Comparison of ENCODE assay signal across 35 cellular contexts in genomic region chr14:75318353-75318752, GRCh38.
"Had no signal": no experiment of that assay in that cellular context is flagged by ENCODE, and none has a peak within 500 bp of the region (broad histone marks: within the 10 kb centered on the region; RNA-seq: fewer than 3 reads in every experiment).

No MANE protein-coding gene starts in this region.

- H3K4me3 Mint-ChIP-seq: activated B cell treated with CpG ODN at 0.5 μM for 24 hours; activated CD4-positive, alpha-beta memory T cell treated with anti-CD3 and anti-CD28 coated beads, Interleukin-2, amount 10 ng/mL, durations not matched to agents 7 days and 5 days; activated CD8-positive, alpha-beta memory T cell treated with anti-CD3 and anti-CD28 coated beads, Interleukin-2, amount 10 ng/mL, durations not matched to agents 7 days and 5 days; activated naive CD4-positive, alpha-beta T cell treated with anti-CD3 and anti-CD28 coated beads, Interleukin-2, amount 10 ng/mL, durations not matched to agents 7 days and 5 days; activated naive CD8-positive, alpha-beta T cell; activated naive CD8-positive, alpha-beta T cell treated with anti-CD3 and anti-CD28 coated beads, Interleukin-2, amount 50 U/mL, for 24 hours; brain; T-helper 1 cell treated with Interleukin-12 subunit alpha and Interleukin-12 subunit beta and Interleukin-4 antibody, amounts not matched to agents 30 μg/mL and 1 μg/mL, for 36 hours; T-helper 2 cell treated with Interferon-gamma antibody and Interleukin-4, amounts not matched to agents 5 μg/mL and 100 μg/mL, for 36 hours had no signal

- H3K4me1 Mint-ChIP-seq: activated B cell treated with CpG ODN at 0.5 μM for 24 hours; activated naive CD8-positive, alpha-beta T cell treated with anti-CD3 and anti-CD28 coated beads, Interleukin-2, amount 50 U/mL, for 24 hours had no signal

- H3K27ac ChIP-seq: Peyer's patch, SJSA1 had no signal

- H3K36me3 ChIP-seq: Peyer's patch, SJSA1 had no signal

- H3K36me3 Mint-ChIP-seq: activated CD8-positive, alpha-beta memory T cell treated with anti-CD3 and anti-CD28 coated beads, Interleukin-2, amount 10 ng/mL, durations not matched to agents 7 days and 5 days; activated naive CD4-positive, alpha-beta T cell treated with anti-CD3 and anti-CD28 coated beads, Interleukin-2, amount 10 ng/mL, durations not matched to agents 7 days and 5 days; activated naive CD8-positive, alpha-beta T cell; brain had no signal

- H3K4me1 ChIP-seq: Peyer's patch, SJSA1 had no signal

- H3K9me3 Mint-ChIP-seq: activated B cell treated with CpG ODN at 0.5 μM for 24 hours; activated CD4-positive, alpha-beta memory T cell treated with anti-CD3 and anti-CD28 coated beads, Interleukin-2, amount 10 ng/mL, durations not matched to agents 7 days and 5 days; activated naive CD4-positive, alpha-beta T cell treated with anti-CD3 and anti-CD28 coated beads, Interleukin-2, amount 10 ng/mL, durations not matched to agents 7 days and 5 days; activated naive CD8-positive, alpha-beta T cell treated with anti-CD3 and anti-CD28 coated beads, Interleukin-2, amount 50 U/mL, for 24 hours; T-helper 1 cell treated with Interleukin-12 subunit alpha and Interleukin-12 subunit beta and Interleukin-4 antibody, amounts not matched to agents 30 μg/mL and 1 μg/mL, for 36 hours; T-helper 2 cell treated with Interferon-gamma antibody and Interleukin-4, amounts not matched to agents 5 μg/mL and 100 μg/mL, for 36 hours had no signal

- H3K4me3 ChIP-seq: K562, Peyer's patch, SJSA1 had no signal

- H3K9me3 ChIP-seq: Peyer's patch, SJSA1, SK-N-SH had no signal

- H3K27me3 ChIP-seq: Peyer's patch, SJSA1 had no signal

- ATAC-seq: activated CD8-positive, alpha-beta memory T cell treated with anti-CD3 and anti-CD28 coated beads, Interleukin-2, amount 10 ng/mL, durations not matched to agents 7 days and 5 days; activated naive CD8-positive, alpha-beta T cell treated with anti-CD3 and anti-CD28 coated beads, Interleukin-2, amount 50 U/mL, for 24 hours; K562; PC-3 had no signal

- H3K27me3 Mint-ChIP-seq: activated naive CD8-positive, alpha-beta T cell; activated naive CD8-positive, alpha-beta T cell treated with anti-CD3 and anti-CD28 coated beads, Interleukin-2, amount 50 U/mL, for 24 hours had no signal

- DNase-seq: activated B cell treated with CpG ODN at 0.5 μM for 24 hours; activated CD4-positive, alpha-beta memory T cell treated with anti-CD3 and anti-CD28 coated beads, Interleukin-2, amount 10 ng/mL, durations not matched to agents 7 days and 5 days; activated CD4-positive, alpha-beta T cell treated with anti-CD3 and anti-CD28 coated beads for 1 hour; activated CD4-positive, alpha-beta T cell treated with anti-CD3 and anti-CD28 coated beads for 48 hours; activated CD8-positive, alpha-beta memory T cell treated with anti-CD3 and anti-CD28 coated beads for 24 hours; activated CD8-positive, alpha-beta memory T cell treated with anti-CD3 and anti-CD28 coated beads, Interleukin-2, amount 10 ng/mL, durations not matched to agents 7 days and 5 days; activated CD8-positive, alpha-beta memory T cell treated with anti-CD3 and anti-CD28 coated beads, Interleukin-2, amount 50 U/mL, for 48 hours; activated effector memory CD4-positive, alpha-beta T cell treated with Interleukin-2 at 50 U/mL for 16 hours; activated naive CD4-positive, alpha-beta T cell treated with anti-CD3 and anti-CD28 coated beads, Interleukin-2, amount 10 ng/mL, durations not matched to agents 7 days and 5 days; activated naive CD8-positive, alpha-beta T cell treated with anti-CD3 and anti-CD28 coated beads, Interleukin-2, amount 50 U/mL, for 24 hours; activated T-cell treated with anti-CD3 and anti-CD28 coated beads, Interleukin-2, amount 50 U/mL, for 48 hours; anterior cingulate cortex; central memory CD4-positive, alpha-beta T cell; NCI-H1105; NCI-H1417 treated with DMSO at 0.1 percent for 48 hours; NCI-H1694; NCI-H1930; NCI-H2081 treated with DMSO at 0.1 percent for 48 hours; NCI-H226; NCI-H446 treated with DMSO at 0.1 percent for 48 hours; NCI-H524; NCI-H69; NCI-H82; NK-92 treated with Interleukin-12 subunit alpha and Interleukin-12 subunit beta, amount 100 ng/mL, for 24 hours; PC-3; RPMI8226; SHP77 treated with DMSO at 0.1 percent for 48 hours; SK-N-SH had no signal

- H3K27ac Mint-ChIP-seq: activated B cell treated with CpG ODN at 0.5 μM for 24 hours; activated CD4-positive, alpha-beta memory T cell treated with anti-CD3 and anti-CD28 coated beads, Interleukin-2, amount 10 ng/mL, durations not matched to agents 7 days and 5 days; activated CD8-positive, alpha-beta memory T cell treated with anti-CD3 and anti-CD28 coated beads, Interleukin-2, amount 10 ng/mL, durations not matched to agents 7 days and 5 days; activated naive CD4-positive, alpha-beta T cell treated with anti-CD3 and anti-CD28 coated beads, Interleukin-2, amount 10 ng/mL, durations not matched to agents 7 days and 5 days; activated naive CD8-positive, alpha-beta T cell; activated naive CD8-positive, alpha-beta T cell treated with anti-CD3 and anti-CD28 coated beads, Interleukin-2, amount 50 U/mL, for 24 hours; brain; T-helper 1 cell treated with Interleukin-12 subunit alpha and Interleukin-12 subunit beta and Interleukin-4 antibody, amounts not matched to agents 30 μg/mL and 1 μg/mL, for 36 hours; T-helper 2 cell treated with Interferon-gamma antibody and Interleukin-4, amounts not matched to agents 5 μg/mL and 100 μg/mL, for 36 hours had no signal

- FAIRE-seq: K562 had no signal
